26 cellular contexts compared by ENCODE assay signal in the genomic region with DNA sequence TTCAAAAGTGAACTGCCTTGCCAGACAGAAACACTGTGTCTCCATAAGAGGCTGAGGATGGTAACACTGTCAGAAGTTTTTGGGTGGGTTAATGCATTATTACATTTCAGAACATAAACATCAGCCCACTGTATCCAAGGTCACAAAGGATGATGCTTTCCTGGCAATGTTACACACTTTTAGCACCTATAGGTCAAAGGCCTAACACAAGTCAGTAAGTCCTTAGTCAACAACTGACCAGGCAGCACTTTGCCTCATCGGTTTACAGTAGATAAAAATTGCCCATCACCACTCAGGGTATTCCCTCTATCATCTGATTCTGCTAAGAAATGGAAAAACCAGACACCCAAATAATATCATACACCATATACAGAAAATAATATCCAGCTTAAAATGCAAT.
"Had no signal": no experiment of that assay in that cellular context is flagged by ENCODE, and none has a peak within 500 bp of the region (broad histone marks: within the 10 kb centered on the region; RNA-seq: fewer than 3 reads in every experiment).

No MANE protein-coding gene starts in this region.

- H3K27ac ChIP-seq: stomach, suprapubic skin, testis, thoracic aorta, thyroid gland, tibial artery, tibial nerve, transverse colon, upper lobe of left lung, upper lobe of right lung, uterus, vagina had no signal

- ATAC-seq: stimulated activated effector memory CD8-positive, alpha-beta T cell treated with anti-CD3 and anti-CD28 coated beads, Interleukin-12 subunit alpha, Interleukin-12 subunit beta, amount 100 ng/mL, for 72 hours; stimulated activated memory B cell treated with anti-CD40 and anti-IgM and Interleukin-4, amounts not matched to agents 10 μg/mL and 1 μg/mL and 100 μg/mL, for 72 hours; stimulated activated naive B cell treated with anti-CD40 and anti-IgM and Interleukin-4, amounts not matched to agents 10 μg/mL and 1 μg/mL and 100 μg/mL, for 72 hours; stimulated activated naive CD8-positive, alpha-beta T cell treated with anti-CD3 and anti-CD28 coated beads, Interleukin-15, amount 100 ng/mL, for 72 hours; stimulated activated naive CD8-positive, alpha-beta T cell treated with anti-CD3 and anti-CD28 coated beads, Interleukin-15, Interleukin-2, amounts not matched to agents 100 U/mL and 50 U/mL, for 24 hours; upper lobe of right lung had no signal

- H3K4me3 ChIP-seq: stomach, suprapubic skin, testis, thoracic aorta, thyroid gland, tibial artery, tibial nerve, transverse colon, upper lobe of left lung, upper lobe of right lung, uterus, vagina had no signal

- DNase-seq: stimulated activated CD4-positive, alpha-beta T cell treated with anti-CD3 and anti-CD28 coated beads, Interleukin-2, amount 100 ng/mL, for 48 hours; stimulated activated CD4-positive, alpha-beta T cell treated with anti-CD3 and anti-CD28 coated beads, Interleukin-4, amount 100 ng/mL, for 1 hour; stimulated activated CD4-positive, alpha-beta T cell treated with anti-CD3 and anti-CD28 coated beads, Interleukin-4, amount 100 ng/mL, for 24 hours; stimulated activated CD4-positive, alpha-beta T cell treated with anti-CD3 and anti-CD28 coated beads, Interleukin-4, amount 100 ng/mL, for 4 hours; stimulated activated CD8-positive, alpha-beta memory T cell treated with anti-CD3 and anti-CD28 coated beads, Interleukin-4, amount 100 ng/mL, for 48 hours; stimulated activated naive B cell treated with anti-CD40 and anti-IgM and Interleukin-4, amounts not matched to agents 10 μg/mL and 1 μg/mL and 100 μg/mL, for 72 hours; stimulated activated naive CD4-positive, alpha-beta T cell; stimulated activated naive CD4-positive, alpha-beta T cell treated with Interleukin-2 at 50 U/mL for 16 hours; stimulated activated naive CD8-positive, alpha-beta T cell treated with anti-CD3 and anti-CD28 coated beads, Interleukin-15, amount 100 ng/mL, for 72 hours; stimulated activated naive CD8-positive, alpha-beta T cell treated with anti-CD3 and anti-CD28 coated beads, Interleukin-15, Interleukin-2, amounts not matched to agents 100 U/mL and 50 U/mL, for 24 hours; stomach; substantia nigra; testis; thyroid gland; tibial artery; transverse colon; trophoblast cell; upper lobe of left lung; upper lobe of right lung; uterus had no signal

- H3K27me3 ChIP-seq: stomach, suprapubic skin, testis, thyroid gland, tibial artery, tibial nerve, transverse colon, upper lobe of left lung, upper lobe of right lung, uterus, vagina had no signal

- H3K9me3 ChIP-seq: stomach, suprapubic skin, testis, thoracic aorta, thyroid gland, tibial artery, tibial nerve, transverse colon, upper lobe of left lung, upper lobe of right lung, uterus, vagina had no signal

- H3K36me3 ChIP-seq: stomach, suprapubic skin, thoracic aorta, thyroid gland, tibial artery, tibial nerve, transverse colon, upper lobe of left lung, upper lobe of right lung, uterus, vagina had no signal

- H3K4me1 ChIP-seq: stomach, suprapubic skin, testis, thyroid gland, tibial artery, tibial nerve, transverse colon, upper lobe of left lung, upper lobe of right lung, uterus, vagina had no signal
